8 cellular contexts compared by ENCODE assay signal in genomic region chr7:1940402-1940786, GRCh38.
A peak's percentile ranks its signal among the peaks of the same experiment; 100 is the strongest.
DNase-seq lines count a peak whose midpoint lies in the region; ATAC-seq and TF ChIP-seq lines count a peak whose summit lies in the region.

No MANE protein-coding gene starts in this region.

- H3K9me3 ChIP-seq in DOHH2 (ENCODE audit: control insufficient read depth, insufficient read depth, low read length) (no peaks in the 10 kb centered on the region), Karpas-422 (ENCODE audit: low read length) (no peaks in the 10 kb centered on the region; the same call in 1 of the 2 replicates), spleen (no peaks in the 10 kb centered on the region)

- H3K36me3 ChIP-seq in DOHH2 (ENCODE audit: control insufficient read depth, low read length) (peaks cover 16% of the 10 kb centered on the region), Karpas-422 (ENCODE audit: insufficient read depth, low read length) (no peaks in the 10 kb centered on the region), spleen (peaks cover 0 to 20% (median 12%) of the 10 kb centered on the region in 6 donors)

- peak; percentile 95 for ATAC-seq in GM21529 (IDR thresholded peaks at IDR 0.05; ENCODE audit: unreplicated experiment)
- peak; percentile 83 for ATAC-seq in esophagus mucosa

- peaks cover 3% of the 10 kb centered on the region for H3K36me3 Mint-ChIP-seq in activated CD4-positive, alpha-beta memory T cell treated with anti-CD3 and anti-CD28 coated beads for 36 hours

- H3K79me2 ChIP-seq in DOHH2 (ENCODE audit: control insufficient read depth, low read length) (peaks cover 25% of the 10 kb centered on the region), Karpas-422 (ENCODE audit: low read length) (no peaks in the 10 kb centered on the region)

- peak; percentile 79 for DNase-seq in Karpas-422
- peak; percentile 96 for DNase-seq in activated CD4-positive, alpha-beta memory T cell treated with anti-CD3 and anti-CD28 coated beads for 36 hours
- DNase-seq in spleen: peak; percentile 97
- no peak for DNase-seq in DMS53 treated with DMSO at 0.1 percent for 48 hours (lab: John Stamatoyannopoulos, UW; ENCODE audit: unreplicated experiment)
- no peak for DNase-seq in SK-N-DZ (ENCODE audit: low spot score)

- no peaks in the 10 kb centered on the region for H3K9me2 ChIP-seq in DOHH2 (replicated peaks; ENCODE audit: control insufficient read depth, low read length)
- H3K9me2 ChIP-seq in Karpas-422 (replicated peaks; ENCODE audit: insufficient read depth, low read length): no peaks in the 10 kb centered on the region

- CTCF ChIA-PET in activated CD4-positive, alpha-beta memory T cell treated with anti-CD3 and anti-CD28 coated beads for 36 hours (lab: Charles Lee): interaction anchor here (0.6 kb wide), 1 partner anchor 57 kb away, joined by 3 read pairs; no protein-coding TSS in a partner anchor

- no peaks in the 10 kb centered on the region for H3K27me3 Mint-ChIP-seq in activated CD4-positive, alpha-beta memory T cell treated with anti-CD3 and anti-CD28 coated beads for 36 hours

- TF ChIP-seq CTCF in DOHH2 (IDR thresholded peaks at IDR 0.05; ENCODE audit: low read depth, low read length, poor library complexity, severe bottlenecking) (no peak), spleen (IDR thresholded peaks at IDR 0.05 in 8 of 11, conservative IDR thresholded peaks at IDR 0.05 in 3 of 11) (peak in 2 of 11 experiments; percentile 7 to 32)

- no peaks in the 10 kb centered on the region for H3K27me3 ChIP-seq in DOHH2 (ENCODE audit: control insufficient read depth, low read length)
- no peaks in the 10 kb centered on the region for H3K27me3 ChIP-seq in Karpas-422 (ENCODE audit: low read length)
- H3K27me3 ChIP-seq in spleen (replicated peaks in 1 of 7): no peaks in the 10 kb centered on the region

- no peaks in the 10 kb centered on the region for H3K9me3 Mint-ChIP-seq in activated CD4-positive, alpha-beta memory T cell treated with anti-CD3 and anti-CD28 coated beads for 36 hours

- H3K4me1 ChIP-seq in DOHH2 (ENCODE audit: control insufficient read depth, low read length) (peaks cover 36% of the 10 kb centered on the region), Karpas-422 (ENCODE audit: low read length) (peaks cover 16% of the 10 kb centered on the region), spleen (peaks cover 14 to 94% (median 56%) of the 10 kb centered on the region in 6 donors)

- intact Hi-C loops in activated CD4-positive, alpha-beta memory T cell treated with anti-CD3 and anti-CD28 coated beads for 36 hours (cut with micrococcal nuclease): loop anchor here (1.0 kb wide), 2 partner anchors 14 to 21 kb away; no protein-coding TSS in a partner anchor
- intact Hi-C loops in spleen (cut with DNase I; ENCODE audit: low total_unique reads): no loop called here

- peak overlapping the region; percentile 84 for H3K4me3 Mint-ChIP-seq in activated CD4-positive, alpha-beta memory T cell treated with anti-CD3 and anti-CD28 coated beads for 36 hours

- H3K9ac ChIP-seq in Karpas-422 (ENCODE audit: low read length): peak overlapping the region; percentile 57

- TF ChIP-seq POLR2A in spleen (IDR thresholded peaks at IDR 0.05): peak in 2 of 3 donors; percentile 35 to 37

- H3K4me1 Mint-ChIP-seq in activated CD4-positive, alpha-beta memory T cell treated with anti-CD3 and anti-CD28 coated beads for 36 hours (ENCODE audit: low read depth): peaks cover 55% of the 10 kb centered on the region

- WGBS in spleen, 5 donors: 5 to 18% (median 14%) methylated on average over 19 to 21 of the region's 21 CpGs

- POLR2A ChIA-PET in activated CD4-positive, alpha-beta memory T cell treated with anti-CD3 and anti-CD28 coated beads for 36 hours (lab: Charles Lee): interaction anchor here (2.3 kb wide), 2 partner anchors 15 to 18 kb away, joined by 9 to 10 read pairs; no protein-coding TSS in a partner anchor

- H3K27ac Mint-ChIP-seq in activated CD4-positive, alpha-beta memory T cell treated with anti-CD3 and anti-CD28 coated beads for 36 hours: peak overlapping the region; percentile 96

- H3K4me3 ChIP-seq in DOHH2 (ENCODE audit: low read length) (peak overlapping the region; percentile 73), Karpas-422 (ENCODE audit: low read length) (peak overlapping the region; percentile 36; the same call in 1 of the 2 replicates), spleen (peak overlapping the region; percentile 21 to 80 (median 50))

- peak overlapping the region; percentile 85 for H3K27ac ChIP-seq in DOHH2 (ENCODE audit: low read depth, low read length)
- no peak overlapping the region for H3K27ac ChIP-seq in Karpas-422 (ENCODE audit: low read length)
- H3K27ac ChIP-seq in spleen: peak overlapping the region; percentile 77 to 97 (median 86)

- H3F3A ChIP-seq in DOHH2 (ENCODE audit: control insufficient read depth, insufficient read depth): peaks cover 4% of the 10 kb centered on the region

- no peaks in the 10 kb centered on the region for H4K20me1 ChIP-seq in DOHH2 (ENCODE audit: control insufficient read depth, insufficient read depth, low read depth, low read length)
- H4K20me1 ChIP-seq in Karpas-422 (ENCODE audit: insufficient read depth, low read depth, low read length): no peaks in the 10 kb centered on the region

- H3K4me2 ChIP-seq in DOHH2 (ENCODE audit: low read length) (peak overlapping the region; percentile 87), Karpas-422 (ENCODE audit: low read depth, low read length, poor library complexity, severe bottlenecking) (peak overlapping the region; percentile 40)

- H2AFZ ChIP-seq in Karpas-422 (ENCODE audit: low read length): no peak overlapping the region

Comparison
In these comparisons a context has a peak if more than half of its experiments do, and no peak if none do; other contexts are left out.
1. DNase-seq: peak in Karpas-422 (single experiment), activated CD4-positive, alpha-beta memory T cell treated with anti-CD3 and anti-CD28 coated beads for 36 hours (single experiment) and spleen (single experiment); none in DMS53 treated with DMSO at 0.1 percent for 48 hours (single experiment) and SK-N-DZ (single experiment).
2. Peak in every context shown above with its lines, with median percentiles within 50 percentile points of each other: H3K4me3 ChIP-seq.